In genomic region chr18:23438046-23438377, GRCh38 we compare ENCODE assay signal across 8 cellular contexts. TPM values are rescaled to one million over a fixed set of nuclear protein-coding genes. Genes with fewer than 3 reads are reported as not detected.
DNase-seq lines count a peak whose midpoint lies in the region; ATAC-seq, FAIRE-seq and TF ChIP-seq lines count a peak whose summit lies in the region.

No MANE protein-coding gene starts in this region.

- no peaks in the 10 kb centered on the region for H4K20me1 ChIP-seq in K562 (replicated peaks; ENCODE audit: control insufficient read depth, insufficient read depth, low read length)

- no peaks in the 10 kb centered on the region for H3K27me3 Mint-ChIP-seq in mesothelial cell of epicardium (ENCODE audit: low read depth)

- ATAC-seq in heart right ventricle = no peak
- ATAC-seq in Right ventricle myocardium superior (ENCODE audit: poor library complexity) = no peak
- ATAC-seq in K562 = no peak
- ATAC-seq in GM21737 (IDR thresholded peaks at IDR 0.05; ENCODE audit: unreplicated experiment) = no peak
- ATAC-seq in HG03196 (IDR thresholded peaks at IDR 0.05; ENCODE audit: unreplicated experiment) = no peak

- H3K36me3 ChIP-seq in heart right ventricle = no peaks in the 10 kb centered on the region
- peaks cover 3% of the 10 kb centered on the region; the same call in 2 of the 3 replicates for H3K36me3 ChIP-seq in K562 (ENCODE audit: control insufficient read depth, insufficient read depth, low read length)
- no peaks in the 10 kb centered on the region for H3K36me3 ChIP-seq in uterus

- TF ChIP-seq POLR2A in K562 (conservative IDR thresholded peaks at IDR 0.05) (no peak), uterus (IDR thresholded peaks at IDR 0.05) (no peak)

- H2AFZ ChIP-seq in K562 (ENCODE audit: low read depth, low read length) = peak overlapping the region; percentile 96

- no peak for DNase-seq in heart right ventricle
- no peak for DNase-seq in Right ventricle myocardium superior
- DNase-seq in K562 (ENCODE audit: extremely low read depth in 1 of 4, low spot score in 3 of 4) = no peak
- DNase-seq in mesothelial cell of epicardium (ENCODE audit: low spot score in 2 of 2, unreplicated experiment in 2 of 2) = no peak
- no peak for DNase-seq in uterus
- DNase-seq in OCI-M1 (lab: John Stamatoyannopoulos, UW) = no peak

- no TSS peak for BruUV-seq in K562 (replicated peaks; lab: Mats Ljungman, UMichigan)

- H3K9me3 ChIP-seq in heart right ventricle (no peaks in the 10 kb centered on the region), K562 (replicated peaks; ENCODE audit: control insufficient read depth, insufficient read depth, low read depth, low read length) (peaks cover 3% of the 10 kb centered on the region), uterus (no peaks in the 10 kb centered on the region)

- H3K4me1 Mint-ChIP-seq in mesothelial cell of epicardium = peaks cover 7% of the 10 kb centered on the region

- no peak for TF ChIP-seq EP300 in K562 (IDR thresholded peaks at IDR 0.05; ENCODE audit: low read length)

- peak overlapping the region; percentile 98 for H3K4me2 ChIP-seq in K562 (ENCODE audit: insufficient read depth, low read length)

- H3K27ac ChIP-seq in heart right ventricle (peak overlapping the region in 8 of 10 donors; percentile 4 to 80 (median 55)), K562 (ENCODE audit: extremely low read depth, low read depth, low read length) (peak overlapping the region; percentile 45), uterus (peak overlapping the region; percentile 71 to 74)

- intact Hi-C loops in heart right ventricle (cut with DNase I) = no loop called here
- intact Hi-C loops in Right ventricle myocardium superior (cut with DNase I) = no loop called here
- intact Hi-C loops in K562 (cut with micrococcal nuclease) = no loop called here
- intact Hi-C loops in uterus (cut with DNase I; ENCODE audit: low total_unique reads) = no loop called here

- H3K79me2 ChIP-seq in K562 (ENCODE audit: control insufficient read depth, insufficient read depth, low read length) = peaks cover 10% of the 10 kb centered on the region

- peak overlapping the region; percentile 89 for H3K4me3 Mint-ChIP-seq in mesothelial cell of epicardium

- no peaks in the 10 kb centered on the region for H3K9me1 ChIP-seq in K562 (ENCODE audit: control insufficient read depth, insufficient read depth, low read length)

- no peaks in the 10 kb centered on the region for H3K36me3 Mint-ChIP-seq in mesothelial cell of epicardium

- WGBS in heart right ventricle, 2 donors = 37 to 38% methylated on average over 5 of the region's 5 CpGs
- WGBS in K562 (ENCODE audit: insufficient coverage, low coverage, missing lambda C conversion rate) = 8% methylated on average over 5 of the region's 5 CpGs

- CTCF ChIA-PET in K562 (lab: Yijun Ruan, JAX; ENCODE audit: low intra/inter-chr PET ratio) = no interaction called here

- peaks cover 0 to 23% (median 14%) of the 10 kb centered on the region in 9 donors for H3K4me1 ChIP-seq in heart right ventricle
- peaks cover 11 to 19% of the 10 kb centered on the region in 2 experiments for H3K4me1 ChIP-seq in K562 (replicated peaks in 1 of 2; ENCODE audit: control insufficient read depth in 2 of 2, insufficient read depth in 2 of 2, low read length in 2 of 2)
- H3K4me1 ChIP-seq in uterus = no peaks in the 10 kb centered on the region

- no peak for FAIRE-seq in K562 (lab: Jason Lieb, UNC)

- TF ChIP-seq CTCF in heart right ventricle (IDR thresholded peaks at IDR 0.05) (no peak), K562 (IDR thresholded peaks at IDR 0.05 in 2 of 3, conservative IDR thresholded peaks at IDR 0.05 in 1 of 3; ENCODE audit: insufficient read depth in 2 of 3, low read depth in 1 of 3, low read length in 3 of 3) (no peak), mesothelial cell of epicardium (IDR thresholded peaks at IDR 0.05; ENCODE audit: unreplicated experiment) (no peak), uterus (IDR thresholded peaks at IDR 0.05) (no peak)

- H3K4me3 ChIP-seq in heart right ventricle = peak overlapping the region; percentile 53 to 93 (median 79)
- H3K4me3 ChIP-seq in K562 = peak overlapping the region; percentile 70
- peak overlapping the region; percentile 59 to 81 for H3K4me3 ChIP-seq in uterus

- H3K9ac ChIP-seq in K562 (ENCODE audit: insufficient read depth in 1 of 2, low read depth in 2 of 2, low read length in 2 of 2) = peak overlapping the region in 1 of 2 experiments; percentile 77; a peak in 2 of 4 replicates

- in situ Hi-C loops in K562 (cut with MboI) = no loop called here

- no peak for TF ChIP-seq RAD21 in K562 (CRISPR knock-in tag; conservative IDR thresholded peaks at IDR 0.05 in 1 of 2, IDR thresholded peaks at IDR 0.05 in 1 of 2)

- H3K27ac Mint-ChIP-seq in mesothelial cell of epicardium = peak overlapping the region; percentile 54

- H3K27me3 ChIP-seq in heart right ventricle (no peaks in the 10 kb centered on the region), K562 (ENCODE audit: control insufficient read depth in 2 of 2, insufficient read depth in 2 of 2, low read length in 2 of 2) (no peaks in the 10 kb centered on the region), uterus (no peaks in the 10 kb centered on the region)

- POLR2A ChIA-PET in K562 (lab: Yijun Ruan, JAX) = interaction anchor here (0.6 to 1.0 kb wide), 3 partner anchors 16 to 282 kb away, joined by 3 to 4 read pairs (median 3); no protein-coding TSS in a partner anchor

- H3K9me3 Mint-ChIP-seq in mesothelial cell of epicardium = no peaks in the 10 kb centered on the region

TF ChIP-seq in K562, 482 proteins besides CTCF, POLR2A, EP300 and RAD21 (continues in another document):
- TF ChIP-seq MEF2A (IDR thresholded peaks at IDR 0.05; ENCODE audit: control insufficient read depth, low read depth, low read length) = 0 out of 2 replicates have a peak, but pooled peaks have one; percentile 6
- TF ChIP-seq ARNT (IDR thresholded peaks at IDR 0.05) = peak in 1 of 2 experiments; percentile 25; a peak in 1 of 4 replicates
- no peak for TF ChIP-seq FOS (IDR thresholded peaks at IDR 0.05; ENCODE audit: extremely low read depth, insufficient read length)
- TF ChIP-seq CXXC5 (CRISPR knock-in tag; IDR thresholded peaks at IDR 0.05) = 0 out of 2 replicates have a peak, but pooled peaks have one; percentile 0
- 0 out of 2 replicates have a peak, but pooled peaks have one; percentile 9 for TF ChIP-seq EP400 (IDR thresholded peaks at IDR 0.05)
- 0 out of 4 replicates have a peak, but pooled peaks of 1 of the 2 experiments have one; percentile 28 for TF ChIP-seq CSDE1 (IDR thresholded peaks at IDR 0.05)
- no peak for TF ChIP-seq ARID1B (IDR thresholded peaks at IDR 0.05)
- no peak for TF ChIP-seq NONO (IDR thresholded peaks at IDR 0.05; ENCODE audit: low read depth in 2 of 2, low read length in 1 of 2)
- TF ChIP-seq U2AF1 (optimal IDR thresholded peaks at IDR 0.05; ENCODE audit: low read depth, low read length) = peak; percentile 3
- 0 out of 2 replicates have a peak, but pooled peaks have one; percentile 3 for TF ChIP-seq RBFOX2 (IDR thresholded peaks at IDR 0.05; ENCODE audit: low read depth, low read length)
- TF ChIP-seq, protein P1, sequence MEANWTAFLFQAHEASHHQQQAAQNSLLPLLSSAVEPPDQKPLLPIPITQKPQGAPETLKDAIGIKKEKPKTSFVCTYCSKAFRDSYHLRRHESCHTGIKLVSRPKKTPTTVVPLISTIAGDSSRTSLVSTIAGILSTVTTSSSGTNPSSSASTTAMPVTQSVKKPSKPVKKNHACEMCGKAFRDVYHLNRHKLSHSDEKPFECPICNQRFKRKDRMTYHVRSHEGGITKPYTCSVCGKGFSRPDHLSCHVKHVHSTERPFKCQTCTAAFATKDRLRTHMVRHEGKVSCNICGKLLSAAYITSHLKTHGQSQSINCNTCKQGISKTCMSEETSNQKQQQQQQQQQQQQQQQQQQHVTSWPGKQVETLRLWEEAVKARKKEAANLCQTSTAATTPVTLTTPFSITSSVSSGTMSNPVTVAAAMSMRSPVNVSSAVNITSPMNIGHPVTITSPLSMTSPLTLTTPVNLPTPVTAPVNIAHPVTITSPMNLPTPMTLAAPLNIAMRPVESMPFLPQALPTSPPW (CRISPR knock-in tag; IDR thresholded peaks at IDR 0.05) = 0 out of 2 replicates have a peak, but pooled peaks have one; percentile 8
- TF ChIP-seq BHLHE40 (IDR thresholded peaks at IDR 0.05; ENCODE audit: low read length) = no peak
- TF ChIP-seq SIN3A (IDR thresholded peaks at IDR 0.05; ENCODE audit: borderline replicate concordance in 2 of 2, control insufficient read depth in 1 of 2, low read depth in 2 of 2, low read length in 2 of 2) = no peak
- 0 out of 2 replicates have a peak, but pooled peaks have one; percentile 23 for TF ChIP-seq TOE1 (IDR thresholded peaks at IDR 0.05; ENCODE audit: borderline replicate concordance)
- TF ChIP-seq TOE1 (CRISPR knock-in tag; IDR thresholded peaks at IDR 0.05; ENCODE audit: borderline replicate concordance, low read depth) = no peak

RNA-seq across cellular contexts. Expression of gene RIOK3, which starts 15.1 kb away (rescaled TPM):
- total RNA-seq in heart right ventricle (10 to 100 TPM; 51.5 to 74.6 (median 63.5) TPM), Right ventricle myocardium superior (51.5 TPM), K562 (2014; rRNA removed) (52.1 and 63.1 TPM in 2 replicates), K562 (2014; rRNA removed; fragmentation: Illumina TruSeq; extraction: Trizol) (85.2 and 99.9 TPM in 2 replicates), K562 (2015; rRNA removed; fragmentation: Illumina TruSeq; extraction: Trizol) (72.2 and 73.3 TPM in 2 replicates), K562 (2021) (61.2 and 62.9 TPM in 2 replicates), mesothelial cell of epicardium (41.7 to 44.2 TPM (median 42.0 TPM) in 3 replicates), uterus (10 to 100 TPM; 14.4 to 53.3 (median 39.8) TPM)
- polyA plus RNA-seq in heart right ventricle (10 to 100 TPM; 33.7 to 47.0 TPM), K562 (2011; rRNA removed) (85.1 and 89.5 TPM in 2 replicates), K562 (2014; fragmentation: Illumina TruSeq; extraction: Trizol) (71.4 and 80.5 TPM in 2 replicates), K562 (2014; fragmentation: Nextera tagmentation; extraction: Ambion mirVana) (10 to 100 TPM; 21.4 to 39.4 TPM), K562 (2014; rRNA removed) (53.9 and 57.4 TPM in 2 replicates)
- total RNA-seq in K562 (2011; cell fraction: chromatin; rRNA removed; ENCODE audit: low replicate concordance) = 90.6 and 225 TPM in 2 replicates
- 55.7 and 61.2 TPM in 2 replicates for total RNA-seq in K562 (2011; cell fraction: nucleolus; rRNA removed)
- 83.1 and 87.0 TPM in 2 replicates for total RNA-seq in K562 (2011; cell fraction: nucleoplasm; rRNA removed)
- polyA plus RNA-seq in K562 (2011; cell fraction: cytosol; rRNA removed) = 26.9 and 30.9 TPM in 2 replicates
- 50.2 and 79.8 TPM in 2 replicates for polyA plus RNA-seq in K562 (2011; cell fraction: nucleus; rRNA removed)
- 67.3 and 78.4 TPM in 2 replicates for polyA plus RNA-seq in K562 (2012)
- polyA minus RNA-seq in K562 (2011; rRNA and poly(A)+ RNA removed) = 109 and 130 TPM in 2 replicates
- polyA minus RNA-seq in K562 (2011; cell fraction: cytosol; rRNA and poly(A)+ RNA removed) = 68.5 and 72.1 TPM in 2 replicates
- polyA minus RNA-seq in K562 (2011; cell fraction: nucleus; rRNA and poly(A)+ RNA removed) = 33.3 and 66.6 TPM in 2 replicates
